ENCODE assay signal across 1 cellular context in the genomic region with DNA sequence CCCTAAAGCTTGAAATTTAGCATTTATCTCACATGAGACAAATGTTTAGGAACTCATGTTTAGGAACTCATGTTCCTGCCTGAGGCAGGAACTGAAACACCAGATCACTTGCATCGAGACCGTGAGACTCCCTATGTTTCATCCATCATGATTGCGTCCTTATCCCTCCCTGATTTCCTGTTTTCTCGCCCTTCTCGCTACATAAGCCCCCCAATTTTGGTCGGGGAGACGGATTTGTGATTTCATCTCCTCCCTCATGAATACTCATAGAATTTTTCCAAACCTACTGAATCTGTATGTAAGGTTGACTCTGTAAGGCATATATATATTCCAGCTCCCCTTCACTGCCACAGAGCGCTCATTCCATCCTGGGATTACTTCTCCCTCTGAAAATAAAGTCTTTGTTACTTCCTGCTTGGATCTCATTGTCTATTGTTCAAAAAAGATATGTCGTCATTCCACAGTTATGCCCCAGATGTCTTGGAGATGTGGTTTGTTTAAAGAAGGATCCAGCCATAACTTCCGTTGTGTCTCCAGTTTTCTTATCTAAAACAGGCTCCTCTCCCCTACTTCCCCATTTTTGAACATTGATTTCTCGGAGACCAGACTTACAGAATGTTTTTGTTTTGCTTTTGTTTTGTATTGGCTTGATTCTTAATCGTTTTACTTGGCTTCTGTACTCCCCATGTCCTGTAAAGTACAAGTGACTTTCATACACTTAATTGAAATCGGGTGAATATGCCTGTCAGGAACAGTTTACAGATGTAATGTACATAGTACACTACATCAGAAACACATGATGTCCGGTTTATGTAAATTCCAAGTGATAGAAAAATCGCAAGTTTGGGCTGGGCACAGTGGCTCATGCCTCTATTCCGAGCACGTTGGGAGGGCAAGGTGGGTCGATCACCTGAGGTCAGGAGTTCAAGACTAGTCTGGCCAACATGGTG.
A peak's percentile ranks its signal among the peaks of the same experiment; 100 is the strongest.
TF ChIP-seq lines count a peak whose summit lies in the region.

No MANE protein-coding gene starts in this region.

TF ChIP-seq in K562, 482 proteins besides CTCF, POLR2A, EP300 and RAD21 (continued from another document and continues in another):
- TF ChIP-seq ZBTB49 (CRISPR knock-in tag; IDR thresholded peaks at IDR 0.05; ENCODE audit: borderline replicate concordance): no peak
- TF ChIP-seq ZNF444 (CRISPR knock-in tag; IDR thresholded peaks at IDR 0.05): no peak
- TF ChIP-seq LARP7 (IDR thresholded peaks at IDR 0.05): peak; percentile 75; the same call in 1 of the 2 replicates
- TF ChIP-seq RBM17 (IDR thresholded peaks at IDR 0.05; ENCODE audit: borderline replicate concordance, low read depth, low read length): no peak
- no peak for TF ChIP-seq L3MBTL2 (IDR thresholded peaks at IDR 0.05)
- peak; percentile 94 for TF ChIP-seq ETV1 (tag; conservative IDR thresholded peaks at IDR 0.05; ENCODE audit: low read depth)
- TF ChIP-seq KAT7 (CRISPR knock-in tag; IDR thresholded peaks at IDR 0.05; ENCODE audit: borderline replicate concordance): peak; percentile 4; the same call in 1 of the 2 replicates
- no peak for TF ChIP-seq ZNF212 (CRISPR knock-in tag; IDR thresholded peaks at IDR 0.05)
- TF ChIP-seq RBM39 (optimal IDR thresholded peaks at IDR 0.05; ENCODE audit: low read depth, low read length): peak; percentile 71
- no peak for TF ChIP-seq RAD51 (IDR thresholded peaks at IDR 0.05; ENCODE audit: borderline replicate concordance, low read depth)
- no peak for TF ChIP-seq NR0B1 (IDR thresholded peaks at IDR 0.05; ENCODE audit: partially characterized antibody)
- TF ChIP-seq BACH1 (tag; IDR thresholded peaks at IDR 0.05): peak; percentile 39; the same call in 1 of the 2 replicates
- no peak for TF ChIP-seq EGR1 (conservative IDR thresholded peaks at IDR 0.05)
- no peak for TF ChIP-seq ZNF75A (CRISPR knock-in tag; IDR thresholded peaks at IDR 0.05)
- 0 out of 2 replicates have a peak, but pooled peaks have one; percentile 28 for TF ChIP-seq FOXJ3 (CRISPR knock-in tag; IDR thresholded peaks at IDR 0.05)
- peak; percentile 21; the same call in 1 of the 2 replicates for TF ChIP-seq ZNF263 (CRISPR knock-in tag; IDR thresholded peaks at IDR 0.05; ENCODE audit: borderline replicate concordance)
- TF ChIP-seq ZNF347 (CRISPR knock-in tag; IDR thresholded peaks at IDR 0.05; ENCODE audit: low read depth): no peak
- peak; percentile 8 to 13; a peak in 2 of 4 replicates for TF ChIP-seq FOXA3 (CRISPR knock-in tag; conservative IDR thresholded peaks at IDR 0.05 in 1 of 2, IDR thresholded peaks at IDR 0.05 in 1 of 2)
- TF ChIP-seq ZSCAN32 (CRISPR knock-in tag; IDR thresholded peaks at IDR 0.05): no peak; the same call in 1 of the 2 replicates
- no peak for TF ChIP-seq RHOXF2B (CRISPR knock-in tag; conservative IDR thresholded peaks at IDR 0.05)
- TF ChIP-seq CBFA2T3 (IDR thresholded peaks at IDR 0.05): peak; percentile 88
- no peak for TF ChIP-seq KAT8 (IDR thresholded peaks at IDR 0.05; ENCODE audit: low read depth)
- TF ChIP-seq, protein P1, sequence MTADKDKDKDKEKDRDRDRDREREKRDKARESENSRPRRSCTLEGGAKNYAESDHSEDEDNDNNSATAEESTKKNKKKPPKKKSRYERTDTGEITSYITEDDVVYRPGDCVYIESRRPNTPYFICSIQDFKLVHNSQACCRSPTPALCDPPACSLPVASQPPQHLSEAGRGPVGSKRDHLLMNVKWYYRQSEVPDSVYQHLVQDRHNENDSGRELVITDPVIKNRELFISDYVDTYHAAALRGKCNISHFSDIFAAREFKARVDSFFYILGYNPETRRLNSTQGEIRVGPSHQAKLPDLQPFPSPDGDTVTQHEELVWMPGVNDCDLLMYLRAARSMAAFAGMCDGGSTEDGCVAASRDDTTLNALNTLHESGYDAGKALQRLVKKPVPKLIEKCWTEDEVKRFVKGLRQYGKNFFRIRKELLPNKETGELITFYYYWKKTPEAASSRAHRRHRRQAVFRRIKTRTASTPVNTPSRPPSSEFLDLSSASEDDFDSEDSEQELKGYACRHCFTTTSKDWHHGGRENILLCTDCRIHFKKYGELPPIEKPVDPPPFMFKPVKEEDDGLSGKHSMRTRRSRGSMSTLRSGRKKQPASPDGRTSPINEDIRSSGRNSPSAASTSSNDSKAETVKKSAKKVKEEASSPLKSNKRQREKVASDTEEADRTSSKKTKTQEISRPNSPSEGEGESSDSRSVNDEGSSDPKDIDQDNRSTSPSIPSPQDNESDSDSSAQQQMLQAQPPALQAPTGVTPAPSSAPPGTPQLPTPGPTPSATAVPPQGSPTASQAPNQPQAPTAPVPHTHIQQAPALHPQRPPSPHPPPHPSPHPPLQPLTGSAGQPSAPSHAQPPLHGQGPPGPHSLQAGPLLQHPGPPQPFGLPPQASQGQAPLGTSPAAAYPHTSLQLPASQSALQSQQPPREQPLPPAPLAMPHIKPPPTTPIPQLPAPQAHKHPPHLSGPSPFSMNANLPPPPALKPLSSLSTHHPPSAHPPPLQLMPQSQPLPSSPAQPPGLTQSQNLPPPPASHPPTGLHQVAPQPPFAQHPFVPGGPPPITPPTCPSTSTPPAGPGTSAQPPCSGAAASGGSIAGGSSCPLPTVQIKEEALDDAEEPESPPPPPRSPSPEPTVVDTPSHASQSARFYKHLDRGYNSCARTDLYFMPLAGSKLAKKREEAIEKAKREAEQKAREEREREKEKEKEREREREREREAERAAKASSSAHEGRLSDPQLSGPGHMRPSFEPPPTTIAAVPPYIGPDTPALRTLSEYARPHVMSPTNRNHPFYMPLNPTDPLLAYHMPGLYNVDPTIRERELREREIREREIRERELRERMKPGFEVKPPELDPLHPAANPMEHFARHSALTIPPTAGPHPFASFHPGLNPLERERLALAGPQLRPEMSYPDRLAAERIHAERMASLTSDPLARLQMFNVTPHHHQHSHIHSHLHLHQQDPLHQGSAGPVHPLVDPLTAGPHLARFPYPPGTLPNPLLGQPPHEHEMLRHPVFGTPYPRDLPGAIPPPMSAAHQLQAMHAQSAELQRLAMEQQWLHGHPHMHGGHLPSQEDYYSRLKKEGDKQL (CRISPR knock-in tag; IDR thresholded peaks at IDR 0.05; ENCODE audit: borderline replicate concordance): no peak
- no peak for TF ChIP-seq KDM2B (CRISPR knock-in tag; IDR thresholded peaks at IDR 0.05)
- peak; percentile 85; the same call in 1 of the 2 replicates for TF ChIP-seq BCOR (IDR thresholded peaks at IDR 0.05)
- TF ChIP-seq ZFP91 (CRISPR knock-in tag; IDR thresholded peaks at IDR 0.05): no peak
- no peak for TF ChIP-seq UBTF (IDR thresholded peaks at IDR 0.05; ENCODE audit: borderline replicate concordance in 1 of 2, low read depth in 2 of 2, low read length in 2 of 2)
- TF ChIP-seq, protein P2, sequence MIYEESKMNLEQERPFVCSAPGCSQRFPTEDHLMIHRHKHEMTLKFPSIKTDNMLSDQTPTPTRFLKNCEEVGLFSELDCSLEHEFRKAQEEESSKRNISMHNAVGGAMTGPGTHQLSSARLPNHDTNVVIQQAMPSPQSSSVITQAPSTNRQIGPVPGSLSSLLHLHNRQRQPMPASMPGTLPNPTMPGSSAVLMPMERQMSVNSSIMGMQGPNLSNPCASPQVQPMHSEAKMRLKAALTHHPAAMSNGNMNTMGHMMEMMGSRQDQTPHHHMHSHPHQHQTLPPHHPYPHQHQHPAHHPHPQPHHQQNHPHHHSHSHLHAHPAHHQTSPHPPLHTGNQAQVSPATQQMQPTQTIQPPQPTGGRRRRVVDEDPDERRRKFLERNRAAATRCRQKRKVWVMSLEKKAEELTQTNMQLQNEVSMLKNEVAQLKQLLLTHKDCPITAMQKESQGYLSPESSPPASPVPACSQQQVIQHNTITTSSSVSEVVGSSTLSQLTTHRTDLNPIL (CRISPR knock-in tag; IDR thresholded peaks at IDR 0.05): no peak
- TF ChIP-seq, protein P3, sequence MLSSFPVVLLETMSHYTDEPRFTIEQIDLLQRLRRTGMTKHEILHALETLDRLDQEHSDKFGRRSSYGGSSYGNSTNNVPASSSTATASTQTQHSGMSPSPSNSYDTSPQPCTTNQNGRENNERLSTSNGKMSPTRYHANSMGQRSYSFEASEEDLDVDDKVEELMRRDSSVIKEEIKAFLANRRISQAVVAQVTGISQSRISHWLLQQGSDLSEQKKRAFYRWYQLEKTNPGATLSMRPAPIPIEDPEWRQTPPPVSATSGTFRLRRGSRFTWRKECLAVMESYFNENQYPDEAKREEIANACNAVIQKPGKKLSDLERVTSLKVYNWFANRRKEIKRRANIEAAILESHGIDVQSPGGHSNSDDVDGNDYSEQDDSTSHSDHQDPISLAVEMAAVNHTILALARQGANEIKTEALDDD (IDR thresholded peaks at IDR 0.05): no peak
- TF ChIP-seq RBM25 (IDR thresholded peaks at IDR 0.05; ENCODE audit: low read depth, low read length, severe bottlenecking): no peak
- TF ChIP-seq TSC22D4 (tag; IDR thresholded peaks at IDR 0.05): no peak
- TF ChIP-seq SETDB1 (IDR thresholded peaks at IDR 0.05; ENCODE audit: low read length): no peak
- TF ChIP-seq RUNX1 (IDR thresholded peaks at IDR 0.05; ENCODE audit: low read depth): no peak
- TF ChIP-seq, protein P4, sequence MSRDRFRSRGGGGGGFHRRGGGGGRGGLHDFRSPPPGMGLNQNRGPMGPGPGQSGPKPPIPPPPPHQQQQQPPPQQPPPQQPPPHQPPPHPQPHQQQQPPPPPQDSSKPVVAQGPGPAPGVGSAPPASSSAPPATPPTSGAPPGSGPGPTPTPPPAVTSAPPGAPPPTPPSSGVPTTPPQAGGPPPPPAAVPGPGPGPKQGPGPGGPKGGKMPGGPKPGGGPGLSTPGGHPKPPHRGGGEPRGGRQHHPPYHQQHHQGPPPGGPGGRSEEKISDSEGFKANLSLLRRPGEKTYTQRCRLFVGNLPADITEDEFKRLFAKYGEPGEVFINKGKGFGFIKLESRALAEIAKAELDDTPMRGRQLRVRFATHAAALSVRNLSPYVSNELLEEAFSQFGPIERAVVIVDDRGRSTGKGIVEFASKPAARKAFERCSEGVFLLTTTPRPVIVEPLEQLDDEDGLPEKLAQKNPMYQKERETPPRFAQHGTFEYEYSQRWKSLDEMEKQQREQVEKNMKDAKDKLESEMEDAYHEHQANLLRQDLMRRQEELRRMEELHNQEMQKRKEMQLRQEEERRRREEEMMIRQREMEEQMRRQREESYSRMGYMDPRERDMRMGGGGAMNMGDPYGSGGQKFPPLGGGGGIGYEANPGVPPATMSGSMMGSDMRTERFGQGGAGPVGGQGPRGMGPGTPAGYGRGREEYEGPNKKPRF (IDR thresholded peaks at IDR 0.05; ENCODE audit: low read depth, low read length): no peak
- peak; percentile 89 for TF ChIP-seq ELF1 (tag; IDR thresholded peaks at IDR 0.05)
- TF ChIP-seq NFE2 (IDR thresholded peaks at IDR 0.05; ENCODE audit: low read depth): no peak
- TF ChIP-seq ZNF79 (CRISPR knock-in tag; IDR thresholded peaks at IDR 0.05; ENCODE audit: low read depth): no peak
- TF ChIP-seq ZNF12 (CRISPR knock-in tag; IDR thresholded peaks at IDR 0.05): no peak
- TF ChIP-seq MCM7 (IDR thresholded peaks at IDR 0.05): no peak
- TF ChIP-seq IRF1 (CRISPR knock-in tag; IDR thresholded peaks at IDR 0.05; ENCODE audit: borderline replicate concordance): no peak
